ENCODE assay signal across 19 cellular contexts in genomic region chr5:55481293-55481900, GRCh38. TPM values are rescaled to one million over a fixed set of nuclear protein-coding genes. Genes with fewer than 3 reads are reported as not detected.
DNase-seq lines count a peak whose midpoint lies in the region; ATAC-seq, FAIRE-seq and TF ChIP-seq lines count a peak whose summit lies in the region.
"Had no signal": no experiment of that assay in that cellular context is flagged by ENCODE, and none has a peak within 500 bp of the region (broad histone marks: within the 10 kb centered on the region; RNA-seq: fewer than 3 reads in every experiment).

No MANE protein-coding gene starts in this region.

- H3K79me2 ChIP-seq in astrocyte (ENCODE audit: insufficient read depth, low read length) = peaks cover 4% of the 10 kb centered on the region

- no peak overlapping the region for H2BK15ac ChIP-seq in mesenchymal stem cell (ENCODE audit: low read depth, poor library complexity, severe bottlenecking)

- peaks cover 7% of the 10 kb centered on the region for H4K20me1 ChIP-seq in astrocyte (ENCODE audit: insufficient read depth, low read length)

- H2AK5ac ChIP-seq in mesenchymal stem cell (ENCODE audit: low read length, severe bottlenecking) = no peak overlapping the region

- H3K4me3 ChIP-seq in astrocyte (ENCODE audit: insufficient read depth, low read depth, low read length) (no peak overlapping the region), mesenchymal stem cell (ENCODE audit: insufficient read depth in 1 of 2, low read depth in 1 of 2, low read length in 2 of 2) (no peak overlapping the region), left lung (no peak overlapping the region)
- H3K4me3 ChIP-seq: testis had no signal

- no peaks in the 10 kb centered on the region for H3K27me3 ChIP-seq in astrocyte (ENCODE audit: insufficient read depth, low read length)
- no peaks in the 10 kb centered on the region for H3K27me3 ChIP-seq in mesenchymal stem cell (ENCODE audit: control insufficient read depth in 1 of 2, insufficient read depth in 1 of 2, low read length in 2 of 2)
- H3K27me3 ChIP-seq in left lung = no peaks in the 10 kb centered on the region
- H3K27me3 ChIP-seq: testis had no signal

- H3K18ac ChIP-seq in mesenchymal stem cell (ENCODE audit: low read depth in 1 of 2, low read length in 2 of 2) = no peak overlapping the region

- H3K9me3 ChIP-seq in astrocyte (ENCODE audit: insufficient read depth, low read depth, low read length) (no peaks in the 10 kb centered on the region), mesenchymal stem cell (ENCODE audit: control insufficient read depth, low read length) (no peaks in the 10 kb centered on the region), left lung (no peaks in the 10 kb centered on the region)
- H3K9me3 ChIP-seq: testis had no signal

- no peak overlapping the region for H2AFZ ChIP-seq in astrocyte (ENCODE audit: low read depth, low read length)
- H2AFZ ChIP-seq in mesenchymal stem cell (ENCODE audit: low read depth, low read length) = no peak overlapping the region

- no peak overlapping the region for H2BK12ac ChIP-seq in mesenchymal stem cell (ENCODE audit: low read length in 2 of 2)

- H3K27ac ChIP-seq in astrocyte (ENCODE audit: low read depth, low read length) (peak overlapping the region; percentile 34), mesenchymal stem cell (ENCODE audit: low read length, poor library complexity, severe bottlenecking) (no peak overlapping the region), left lung (no peak overlapping the region)
- H3K27ac ChIP-seq: testis had no signal

- TF ChIP-seq CTCF in astrocyte (IDR thresholded peaks at IDR 0.05; ENCODE audit: insufficient read depth, low read depth, low read length) (no peak), left lung (IDR thresholded peaks at IDR 0.05) (no peak)

- no peaks in the 10 kb centered on the region for H3K9me3 Mint-ChIP-seq in astrocyte (ENCODE audit: unreplicated experiment)
- H3K9me3 Mint-ChIP-seq: activated naive CD8-positive, alpha-beta T cell treated with anti-CD3 and anti-CD28 coated beads for 36 hours; CD8-positive, alpha-beta memory T cell had no signal

- peak; percentile 32 for DNase-seq in D341Med (ENCODE audit: low spot score)
- peak; percentile 4 for DNase-seq in KBM-7
- peak; percentile 8 for DNase-seq in astrocyte (ENCODE audit: low read depth)
- peak; percentile 33 for DNase-seq in mesenchymal stem cell
- no peak for DNase-seq in GM12892 (ENCODE audit: insufficient read length)
- DNase-seq in left lung = no peak
- no peak for DNase-seq in LoVo (ENCODE audit: low spot score)
- DNase-seq: activated CD4-positive, alpha-beta T cell treated with anti-CD3 and anti-CD28 coated beads for 36 hours; activated naive CD8-positive, alpha-beta T cell treated with anti-CD3 and anti-CD28 coated beads for 36 hours; CD8-positive, alpha-beta memory T cell; dermis blood vessel endothelial cell; erythroblast; GOT3; NCI-H187; NCI-H345; testis had no signal

- H3K36me3 ChIP-seq in astrocyte (ENCODE audit: insufficient read depth, low read length) = no peaks in the 10 kb centered on the region
- peaks cover 0 to 5% of the 10 kb centered on the region in 2 experiments for H3K36me3 ChIP-seq in mesenchymal stem cell (ENCODE audit: control insufficient read depth in 1 of 2, insufficient read depth in 2 of 2, low read depth in 1 of 2, low read length in 2 of 2)
- no peaks in the 10 kb centered on the region for H3K36me3 ChIP-seq in left lung

- peaks cover 4% of the 10 kb centered on the region for H3K4me1 ChIP-seq in astrocyte (ENCODE audit: insufficient read depth, low read length)
- H3K4me1 ChIP-seq in mesenchymal stem cell (ENCODE audit: control insufficient read depth, insufficient read depth, low read depth, low read length) = no peaks in the 10 kb centered on the region
- no peaks in the 10 kb centered on the region for H3K4me1 ChIP-seq in left lung
- H3K4me1 ChIP-seq: testis had no signal

- H3K23ac ChIP-seq in mesenchymal stem cell (ENCODE audit: low read length in 2 of 2) = no peak overlapping the region

- H3K4ac ChIP-seq in mesenchymal stem cell (ENCODE audit: low read depth in 1 of 2, low read length in 2 of 2) = no peak overlapping the region

- no peak for TF ChIP-seq POLR2A in GM12892 (IDR thresholded peaks at IDR 0.05; ENCODE audit: low read depth, low read length)

- in situ Hi-C loops in KBM-7 (cut with MboI; ENCODE audit: low pct_unique_long_range_greater_than_20kb, low sequenced_read_pairs) = no loop called here

- no peak overlapping the region for H4K91ac ChIP-seq in mesenchymal stem cell (ENCODE audit: low read length)

- H2BK5ac ChIP-seq in mesenchymal stem cell (ENCODE audit: low read depth, low read length, poor library complexity, severe bottlenecking) = no peak overlapping the region

- intact Hi-C loops in left lung (cut with DNase I) = no loop called here

- no peak overlapping the region for H3K4me3 Mint-ChIP-seq in astrocyte (ENCODE audit: unreplicated experiment)
- H3K4me3 Mint-ChIP-seq: activated CD4-positive, alpha-beta T cell treated with anti-CD3 and anti-CD28 coated beads for 36 hours; activated naive CD8-positive, alpha-beta T cell treated with anti-CD3 and anti-CD28 coated beads for 36 hours; CD8-positive, alpha-beta memory T cell had no signal

- ATAC-seq in left lung (no peak), GM18870 (IDR thresholded peaks at IDR 0.05; ENCODE audit: unreplicated experiment) (no peak)
- ATAC-seq: activated CD4-positive, alpha-beta T cell treated with anti-CD3 and anti-CD28 coated beads for 36 hours; left lobe of liver had no signal

- WGBS in mesenchymal stem cell = 93% methylated on average over 1 of the region's 3 CpGs

- H3K79me1 ChIP-seq in mesenchymal stem cell (replicated peaks; ENCODE audit: low read length, poor library complexity, severe bottlenecking) = peaks cover 12% of the 10 kb centered on the region

- no peaks in the 10 kb centered on the region for H3K36me3 Mint-ChIP-seq in astrocyte (ENCODE audit: low read depth, unreplicated experiment)

- no peak overlapping the region for H4K8ac ChIP-seq in mesenchymal stem cell (ENCODE audit: low read length)

- H3K27me3 Mint-ChIP-seq in astrocyte (ENCODE audit: low read depth, unreplicated experiment) = no peaks in the 10 kb centered on the region
- H3K27me3 Mint-ChIP-seq: activated CD4-positive, alpha-beta T cell treated with anti-CD3 and anti-CD28 coated beads for 36 hours; activated naive CD8-positive, alpha-beta T cell treated with anti-CD3 and anti-CD28 coated beads for 36 hours; CD8-positive, alpha-beta memory T cell had no signal

- H3K9ac ChIP-seq in astrocyte (ENCODE audit: low read length) (no peak overlapping the region), mesenchymal stem cell (ENCODE audit: low read length) (no peak overlapping the region)

- peak; percentile 62 for FAIRE-seq in astrocyte (lab: Jason Lieb, UNC)
- FAIRE-seq in GM12892 (lab: Jason Lieb, UNC) = no peak
- FAIRE-seq: bronchial epithelial cell had no signal

- H3K14ac ChIP-seq in mesenchymal stem cell (ENCODE audit: low read length in 2 of 2) = no peak overlapping the region

- H3K4me2 ChIP-seq in astrocyte (ENCODE audit: low read length) (peak overlapping the region; percentile 50), mesenchymal stem cell (ENCODE audit: low read length, poor library complexity, severe bottlenecking) (no peak overlapping the region)

- peaks cover 28% of the 10 kb centered on the region for H3K4me1 Mint-ChIP-seq in astrocyte (ENCODE audit: low read depth, unreplicated experiment)

- H2BK120ac ChIP-seq in mesenchymal stem cell (ENCODE audit: low read depth, low read length) = no peak overlapping the region

- H3K27ac Mint-ChIP-seq in astrocyte (ENCODE audit: unreplicated experiment) = peak overlapping the region; percentile 14
- H3K27ac Mint-ChIP-seq: activated CD4-positive, alpha-beta T cell treated with anti-CD3 and anti-CD28 coated beads for 36 hours; activated naive CD8-positive, alpha-beta T cell treated with anti-CD3 and anti-CD28 coated beads for 36 hours; CD8-positive, alpha-beta memory T cell had no signal

RNA-seq across cellular contexts. Expression of gene PLPP1, which starts 53.4 kb away (rescaled TPM):
- total RNA-seq in astrocyte (56.3 and 58.9 TPM in 2 replicates), left lung (10 to 100 TPM; 56.2 to 80.4 TPM)
- 45.6 TPM for polyA plus RNA-seq in mesenchymal stem cell (2013, experiment 1 of 2)
- 48.1 TPM for polyA plus RNA-seq in mesenchymal stem cell (2013, experiment 2 of 2)
- 2.1 TPM for polyA plus RNA-seq in GM12892 (2012; ENCODE audit: missing spikeins)

Comparison
In these comparisons a context has a peak if more than half of its experiments do, and no peak if none do; other contexts are left out.
1. DNase-seq: peak in D341Med (single experiment), KBM-7 (single experiment), astrocyte (single experiment) and mesenchymal stem cell (single experiment); none in GM12892 (single experiment), left lung (0 of 2) and LoVo (single experiment).